13 cellular contexts compared by ENCODE assay signal in genomic region chr10:121594623-121595320, GRCh38. TPM values are rescaled to one million over a fixed set of nuclear protein-coding genes. Genes with fewer than 3 reads are reported as not detected.
A peak's percentile ranks its signal among the peaks of the same experiment; 100 is the strongest.
DNase-seq lines count a peak whose midpoint lies in the region; ATAC-seq and TF ChIP-seq lines count a peak whose summit lies in the region.
"Had no signal": no experiment of that assay in that cellular context is flagged by ENCODE, and none has a peak within 500 bp of the region (broad histone marks: within the 10 kb centered on the region; RNA-seq: fewer than 3 reads in every experiment).

No MANE protein-coding gene starts in this region.

- H3K4me3 ChIP-seq in KMS-11 (IDR thresholded peaks at IDR 0.05; ENCODE audit: insufficient read depth, low read depth, low read length) (no peak overlapping the region), epithelial cell of esophagus (ENCODE audit: low read length) (peak overlapping the region; percentile 76), neural cell (ENCODE audit: low read length) (peak overlapping the region; percentile 87), MG63 (no peak overlapping the region)

- no peak for TF ChIP-seq EP300 in neural cell (conservative IDR thresholded peaks at IDR 0.05; ENCODE audit: poor library complexity, severe bottlenecking)

- H3K27me3 ChIP-seq in KMS-11 (ENCODE audit: insufficient read depth, low read depth) (no peaks in the 10 kb centered on the region), neural cell (ENCODE audit: insufficient read depth, low read depth, low read length) (peaks cover 71% of the 10 kb centered on the region), MG63 (peaks cover 7% of the 10 kb centered on the region)

- DNase-seq in AG08395 (ENCODE audit: low spot score) (peak; percentile 45), epithelial cell of esophagus (ENCODE audit: low read depth) (no peak), NCI-H748 (lab: John Stamatoyannopoulos, UW; ENCODE audit: unreplicated experiment) (no peak), MG63 (no peak)
- DNase-seq in activated CD4-positive, alpha-beta T cell treated with anti-CD3 and anti-CD28 coated beads, Interleukin-2, amount 50 U/mL, for 1 hour: no peak
- DNase-seq: cerebellar nuclear complex; erythroblast; NCI-H2171 treated with DMSO at 0.1 percent for 48 hours; stimulated activated naive CD8-positive, alpha-beta T cell treated with anti-CD3 and anti-CD28 coated beads, Interleukin-15, amount 100 ng/mL, for 72 hours had no signal

- H4K20me1 ChIP-seq in KMS-11 (ENCODE audit: insufficient read depth) (no peaks in the 10 kb centered on the region), neural cell (ENCODE audit: insufficient read depth) (no peaks in the 10 kb centered on the region)

- no peaks in the 10 kb centered on the region for H3K36me3 ChIP-seq in KMS-11 (ENCODE audit: insufficient read depth)
- H3K36me3 ChIP-seq in neural cell (ENCODE audit: insufficient read depth, low read length): peaks cover 7% of the 10 kb centered on the region
- no peaks in the 10 kb centered on the region for H3K36me3 ChIP-seq in MG63

- H3K4me1 ChIP-seq in KMS-11 (ENCODE audit: low read depth, poor library complexity, severe bottlenecking): peaks cover 81% of the 10 kb centered on the region

- TF ChIP-seq RAD21 in neural cell (conservative IDR thresholded peaks at IDR 0.05): no peak

- no peak overlapping the region for H3K9ac ChIP-seq in KMS-11
- no peak overlapping the region for H3K9ac ChIP-seq in neural cell (ENCODE audit: low read length)

- peak overlapping the region; percentile 52 for H3K4me2 ChIP-seq in KMS-11
- H3K4me2 ChIP-seq in neural cell (ENCODE audit: low read length): no peak overlapping the region

- H3K79me2 ChIP-seq in KMS-11 (ENCODE audit: insufficient read depth, low read depth): peaks cover 79% of the 10 kb centered on the region
- no peaks in the 10 kb centered on the region for H3K79me2 ChIP-seq in neural cell (replicated peaks; ENCODE audit: insufficient read depth, low read length)

- H3K9me3 ChIP-seq in neural cell (ENCODE audit: low read length) (peaks cover 4% of the 10 kb centered on the region), MG63 (no peaks in the 10 kb centered on the region)

- no peaks in the 10 kb centered on the region for H3K9me2 ChIP-seq in neural cell (ENCODE audit: insufficient read depth, low read length)

- H2AFZ ChIP-seq in KMS-11 (ENCODE audit: low read depth): no peak overlapping the region
- H2AFZ ChIP-seq in neural cell (ENCODE audit: low read depth, low read length): no peak overlapping the region

- TF ChIP-seq CTCF in KMS-11 (conservative IDR thresholded peaks at IDR 0.05; ENCODE audit: low read depth, low read length) (no peak), epithelial cell of esophagus (IDR thresholded peaks at IDR 0.05; ENCODE audit: insufficient read depth, low read depth, low read length, missing control alignments) (no peak), neural cell (IDR thresholded peaks at IDR 0.05; ENCODE audit: poor library complexity, severe bottlenecking) (no peak)

- ATAC-seq in GM18858 (IDR thresholded peaks at IDR 0.05; ENCODE audit: unreplicated experiment): no peak
- ATAC-seq: stimulated activated naive CD8-positive, alpha-beta T cell treated with anti-CD3 and anti-CD28 coated beads, Interleukin-15, amount 100 ng/mL, for 72 hours had no signal

- H3K27ac ChIP-seq in KMS-11: no peak overlapping the region; the same call in 1 of the 2 replicates
- no peak overlapping the region for H3K27ac ChIP-seq in neural cell (ENCODE audit: low read length)

- no peaks in the 10 kb centered on the region for H3F3A ChIP-seq in neural cell (ENCODE audit: insufficient read depth, low read length, poor library complexity, severe bottlenecking)

TF ChIP-seq in neural cell, 6 proteins besides CTCF, POLR2A, EP300 and RAD21:
- TF ChIP-seq EZH2 (IDR thresholded peaks at IDR 0.05; ENCODE audit: borderline replicate concordance, insufficient read depth, low read length, poor library complexity, severe bottlenecking) (no peak), TAF1 (IDR thresholded peaks at IDR 0.05; ENCODE audit: low read depth) (no peak), POLR2AphosphoS5 (IDR thresholded peaks at IDR 0.05) (no peak), SMC3 (conservative IDR thresholded peaks at IDR 0.05; ENCODE audit: poor library complexity) (no peak), MXI1 (conservative IDR thresholded peaks at IDR 0.05; ENCODE audit: poor library complexity, severe bottlenecking) (no peak)
TF ChIP-seq in neural cell: peak in this region for 0.

RNA-seq across cellular contexts. Expression of gene FGFR2, which starts 3.5 kb away (rescaled TPM):
- polyA plus RNA-seq in neural cell: 14.8 and 15.7 TPM in 2 replicates
- 23.7 and 25.3 TPM in 2 replicates for polyA minus RNA-seq in neural cell
- total RNA-seq in MG63 (2014; rRNA removed; shearing (Covaris generic); ENCODE audit: low replicate concordance): 6.3 and 9.0 TPM in 2 replicates
- total RNA-seq: activated CD8-positive, alpha-beta memory T cell treated with anti-CD3 and anti-CD28 coated beads for 36 hours had no signal

Comparison
In these comparisons a context has a peak if more than half of its experiments do, and no peak if none do; other contexts are left out.
1. H3K4me3 ChIP-seq: peak in epithelial cell of esophagus (single experiment) and neural cell (single experiment); none in KMS-11 (single experiment) and MG63 (single experiment).